In the genomic region with DNA sequence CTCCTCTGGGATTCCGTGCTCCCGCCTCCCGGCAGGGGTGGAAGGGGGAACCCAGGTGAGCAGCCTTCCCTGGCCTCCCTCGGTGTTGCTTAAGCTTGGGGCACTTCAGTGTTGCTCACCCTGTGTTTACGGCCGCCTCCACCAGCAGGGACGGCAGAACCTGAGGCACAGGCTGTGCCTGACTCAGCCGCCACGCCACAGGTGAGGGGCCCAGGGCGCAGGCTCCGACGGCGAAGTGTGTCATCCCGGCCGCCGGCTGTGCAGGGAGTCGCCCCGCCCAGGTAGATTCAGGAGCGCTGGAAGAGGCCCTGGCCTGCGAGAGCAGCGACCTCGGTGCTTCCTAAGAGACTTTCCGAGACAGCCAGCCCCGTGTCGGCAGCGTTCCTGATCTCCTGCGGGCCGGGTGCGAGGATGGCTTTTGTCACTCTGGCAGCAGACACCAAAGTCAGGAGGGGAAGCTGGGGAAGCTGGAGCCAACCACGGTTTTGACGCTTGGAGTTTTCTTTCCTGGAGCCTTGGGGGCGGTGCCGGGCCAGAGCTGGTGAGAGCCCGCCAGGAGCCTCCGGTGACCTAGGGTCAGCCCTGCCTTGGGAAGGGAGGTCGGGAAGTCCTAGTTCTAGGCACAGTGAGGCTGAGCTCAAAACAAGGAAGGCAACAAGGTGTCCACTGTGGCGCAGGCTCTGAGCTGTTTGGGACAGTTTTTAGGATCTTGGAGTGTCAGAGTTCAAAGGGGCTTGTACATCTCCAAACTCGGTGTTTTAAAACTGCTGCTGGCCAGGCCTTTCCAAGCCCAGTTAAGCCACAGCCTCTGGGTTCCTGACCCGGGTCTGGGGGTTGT, we compare ENCODE assay signal across 1 cellular context.
TF ChIP-seq lines count a peak whose summit lies in the region.

No MANE protein-coding gene starts in this region.

TF ChIP-seq in HepG2, 621 proteins besides CTCF, POLR2A, EP300 and RAD21 (continued from another document and continues in another):
- TF ChIP-seq CBX2 (IDR thresholded peaks at IDR 0.05; ENCODE audit: low read depth, low read length) (no peak), CBX2 (CRISPR knock-in tag; IDR thresholded peaks at IDR 0.05; ENCODE audit: low read depth) (no peak), XRCC5 (optimal IDR thresholded peaks at IDR 0.05; ENCODE audit: low read length) (peak; percentile 69), NFRKB (IDR thresholded peaks at IDR 0.05) (no peak), RAD51 (IDR thresholded peaks at IDR 0.05; ENCODE audit: borderline replicate concordance) (no peak), FOSL1 (CRISPR knock-in tag; IDR thresholded peaks at IDR 0.05; ENCODE audit: borderline replicate concordance) (peak; percentile 6; the same call in 1 of the 2 replicates), REL (CRISPR knock-in tag; conservative IDR thresholded peaks at IDR 0.05) (no peak), MEIS1 (CRISPR knock-in tag; IDR thresholded peaks at IDR 0.05; ENCODE audit: borderline replicate concordance) (no peak), MAFG (CRISPR knock-in tag; IDR thresholded peaks at IDR 0.05) (no peak), KDM1A (CRISPR knock-in tag; IDR thresholded peaks at IDR 0.05) (no peak), ZNF264 (CRISPR knock-in tag; IDR thresholded peaks at IDR 0.05) (peak; percentile 65; the same call in 1 of the 2 replicates), NFKBIZ (CRISPR knock-in tag; IDR thresholded peaks at IDR 0.05) (no peak; the same call in 1 of the 2 replicates), ZNF34 (CRISPR knock-in tag; IDR thresholded peaks at IDR 0.05; ENCODE audit: borderline replicate concordance) (no peak; the same call in 1 of the 2 replicates), CBX1 (IDR thresholded peaks at IDR 0.05; ENCODE audit: low read depth) (no peak), ZBTB7B (CRISPR knock-in tag; IDR thresholded peaks at IDR 0.05) (no peak), ONECUT2 (CRISPR knock-in tag; IDR thresholded peaks at IDR 0.05) (no peak), ZNF333 (CRISPR knock-in tag; IDR thresholded peaks at IDR 0.05; ENCODE audit: borderline replicate concordance) (peak; percentile 62; the same call in 1 of the 2 replicates), TBP (CRISPR knock-in tag; IDR thresholded peaks at IDR 0.05) (no peak), ZC3H13 (CRISPR knock-in tag; IDR thresholded peaks at IDR 0.05) (no peak), RFX3 (CRISPR knock-in tag; IDR thresholded peaks at IDR 0.05) (no peak), KLF6 (CRISPR knock-in tag; IDR thresholded peaks at IDR 0.05) (0 out of 2 replicates have a peak, but pooled peaks have one; percentile 20), ZNF83 (CRISPR knock-in tag; IDR thresholded peaks at IDR 0.05; ENCODE audit: borderline replicate concordance) (no peak)
- TF ChIP-seq, protein P1, sequence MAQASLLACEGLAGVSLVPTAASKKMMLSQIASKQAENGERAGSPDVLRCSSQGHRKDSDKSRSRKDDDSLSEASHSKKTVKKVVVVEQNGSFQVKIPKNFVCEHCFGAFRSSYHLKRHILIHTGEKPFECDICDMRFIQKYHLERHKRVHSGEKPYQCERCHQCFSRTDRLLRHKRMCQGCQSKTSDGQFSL (CRISPR knock-in tag; IDR thresholded peaks at IDR 0.05) = no peak
- TF ChIP-seq, protein P2, sequence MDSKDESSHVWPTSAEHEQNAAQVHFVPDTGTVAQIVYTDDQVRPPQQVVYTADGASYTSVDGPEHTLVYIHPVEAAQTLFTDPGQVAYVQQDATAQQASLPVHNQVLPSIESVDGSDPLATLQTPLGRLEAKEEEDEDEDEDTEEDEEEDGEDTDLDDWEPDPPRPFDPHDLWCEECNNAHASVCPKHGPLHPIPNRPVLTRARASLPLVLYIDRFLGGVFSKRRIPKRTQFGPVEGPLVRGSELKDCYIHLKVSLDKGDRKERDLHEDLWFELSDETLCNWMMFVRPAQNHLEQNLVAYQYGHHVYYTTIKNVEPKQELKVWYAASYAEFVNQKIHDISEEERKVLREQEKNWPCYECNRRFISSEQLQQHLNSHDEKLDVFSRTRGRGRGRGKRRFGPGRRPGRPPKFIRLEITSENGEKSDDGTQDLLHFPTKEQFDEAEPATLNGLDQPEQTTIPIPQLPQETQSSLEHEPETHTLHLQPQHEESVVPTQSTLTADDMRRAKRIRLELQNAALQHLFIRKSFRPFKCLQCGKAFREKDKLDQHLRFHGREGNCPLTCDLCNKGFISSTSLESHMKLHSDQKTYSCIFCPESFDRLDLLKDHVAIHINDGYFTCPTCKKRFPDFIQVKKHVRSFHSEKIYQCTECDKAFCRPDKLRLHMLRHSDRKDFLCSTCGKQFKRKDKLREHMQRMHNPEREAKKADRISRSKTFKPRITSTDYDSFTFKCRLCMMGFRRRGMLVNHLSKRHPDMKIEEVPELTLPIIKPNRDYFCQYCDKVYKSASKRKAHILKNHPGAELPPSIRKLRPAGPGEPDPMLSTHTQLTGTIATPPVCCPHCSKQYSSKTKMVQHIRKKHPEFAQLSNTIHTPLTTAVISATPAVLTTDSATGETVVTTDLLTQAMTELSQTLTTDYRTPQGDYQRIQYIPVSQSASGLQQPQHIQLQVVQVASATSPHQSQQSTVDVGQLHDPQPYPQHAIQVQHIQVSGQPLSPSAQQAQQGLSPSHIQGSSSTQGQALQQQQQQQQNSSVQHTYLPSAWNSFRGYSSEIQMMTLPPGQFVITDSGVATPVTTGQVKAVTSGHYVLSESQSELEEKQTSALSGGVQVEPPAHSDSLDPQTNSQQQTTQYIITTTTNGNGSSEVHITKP (CRISPR knock-in tag; IDR thresholded peaks at IDR 0.05; ENCODE audit: low read depth) = 0 out of 2 replicates have a peak, but pooled peaks have one; percentile 28
- TF ChIP-seq, protein P3, sequence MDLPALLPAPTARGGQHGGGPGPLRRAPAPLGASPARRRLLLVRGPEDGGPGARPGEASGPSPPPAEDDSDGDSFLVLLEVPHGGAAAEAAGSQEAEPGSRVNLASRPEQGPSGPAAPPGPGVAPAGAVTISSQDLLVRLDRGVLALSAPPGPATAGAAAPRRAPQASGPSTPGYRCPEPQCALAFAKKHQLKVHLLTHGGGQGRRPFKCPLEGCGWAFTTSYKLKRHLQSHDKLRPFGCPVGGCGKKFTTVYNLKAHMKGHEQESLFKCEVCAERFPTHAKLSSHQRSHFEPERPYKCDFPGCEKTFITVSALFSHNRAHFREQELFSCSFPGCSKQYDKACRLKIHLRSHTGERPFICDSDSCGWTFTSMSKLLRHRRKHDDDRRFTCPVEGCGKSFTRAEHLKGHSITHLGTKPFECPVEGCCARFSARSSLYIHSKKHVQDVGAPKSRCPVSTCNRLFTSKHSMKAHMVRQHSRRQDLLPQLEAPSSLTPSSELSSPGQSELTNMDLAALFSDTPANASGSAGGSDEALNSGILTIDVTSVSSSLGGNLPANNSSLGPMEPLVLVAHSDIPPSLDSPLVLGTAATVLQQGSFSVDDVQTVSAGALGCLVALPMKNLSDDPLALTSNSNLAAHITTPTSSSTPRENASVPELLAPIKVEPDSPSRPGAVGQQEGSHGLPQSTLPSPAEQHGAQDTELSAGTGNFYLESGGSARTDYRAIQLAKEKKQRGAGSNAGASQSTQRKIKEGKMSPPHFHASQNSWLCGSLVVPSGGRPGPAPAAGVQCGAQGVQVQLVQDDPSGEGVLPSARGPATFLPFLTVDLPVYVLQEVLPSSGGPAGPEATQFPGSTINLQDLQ (CRISPR knock-in tag; IDR thresholded peaks at IDR 0.05) = no peak
- TF ChIP-seq, protein P4, sequence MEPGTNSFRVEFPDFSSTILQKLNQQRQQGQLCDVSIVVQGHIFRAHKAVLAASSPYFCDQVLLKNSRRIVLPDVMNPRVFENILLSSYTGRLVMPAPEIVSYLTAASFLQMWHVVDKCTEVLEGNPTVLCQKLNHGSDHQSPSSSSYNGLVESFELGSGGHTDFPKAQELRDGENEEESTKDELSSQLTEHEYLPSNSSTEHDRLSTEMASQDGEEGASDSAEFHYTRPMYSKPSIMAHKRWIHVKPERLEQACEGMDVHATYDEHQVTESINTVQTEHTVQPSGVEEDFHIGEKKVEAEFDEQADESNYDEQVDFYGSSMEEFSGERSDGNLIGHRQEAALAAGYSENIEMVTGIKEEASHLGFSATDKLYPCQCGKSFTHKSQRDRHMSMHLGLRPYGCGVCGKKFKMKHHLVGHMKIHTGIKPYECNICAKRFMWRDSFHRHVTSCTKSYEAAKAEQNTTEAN (CRISPR knock-in tag; conservative IDR thresholded peaks at IDR 0.05) = no peak
- TF ChIP-seq, protein P5, sequence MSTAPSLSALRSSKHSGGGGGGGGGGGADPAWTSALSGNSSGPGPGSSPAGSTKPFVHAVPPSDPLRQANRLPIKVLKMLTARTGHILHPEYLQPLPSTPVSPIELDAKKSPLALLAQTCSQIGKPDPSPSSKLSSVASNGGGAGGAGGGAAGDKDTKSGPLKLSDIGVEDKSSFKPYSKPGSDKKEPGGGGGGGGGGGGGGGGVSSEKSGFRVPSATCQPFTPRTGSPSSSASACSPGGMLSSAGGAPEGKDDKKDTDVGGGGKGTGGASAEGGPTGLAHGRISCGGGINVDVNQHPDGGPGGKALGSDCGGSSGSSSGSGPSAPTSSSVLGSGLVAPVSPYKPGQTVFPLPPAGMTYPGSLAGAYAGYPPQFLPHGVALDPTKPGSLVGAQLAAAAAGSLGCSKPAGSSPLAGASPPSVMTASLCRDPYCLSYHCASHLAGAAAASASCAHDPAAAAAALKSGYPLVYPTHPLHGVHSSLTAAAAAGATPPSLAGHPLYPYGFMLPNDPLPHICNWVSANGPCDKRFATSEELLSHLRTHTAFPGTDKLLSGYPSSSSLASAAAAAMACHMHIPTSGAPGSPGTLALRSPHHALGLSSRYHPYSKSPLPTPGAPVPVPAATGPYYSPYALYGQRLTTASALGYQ (CRISPR knock-in tag; IDR thresholded peaks at IDR 0.05) = peak; percentile 49; the same call in 1 of the 2 replicates
- TF ChIP-seq, protein P6, sequence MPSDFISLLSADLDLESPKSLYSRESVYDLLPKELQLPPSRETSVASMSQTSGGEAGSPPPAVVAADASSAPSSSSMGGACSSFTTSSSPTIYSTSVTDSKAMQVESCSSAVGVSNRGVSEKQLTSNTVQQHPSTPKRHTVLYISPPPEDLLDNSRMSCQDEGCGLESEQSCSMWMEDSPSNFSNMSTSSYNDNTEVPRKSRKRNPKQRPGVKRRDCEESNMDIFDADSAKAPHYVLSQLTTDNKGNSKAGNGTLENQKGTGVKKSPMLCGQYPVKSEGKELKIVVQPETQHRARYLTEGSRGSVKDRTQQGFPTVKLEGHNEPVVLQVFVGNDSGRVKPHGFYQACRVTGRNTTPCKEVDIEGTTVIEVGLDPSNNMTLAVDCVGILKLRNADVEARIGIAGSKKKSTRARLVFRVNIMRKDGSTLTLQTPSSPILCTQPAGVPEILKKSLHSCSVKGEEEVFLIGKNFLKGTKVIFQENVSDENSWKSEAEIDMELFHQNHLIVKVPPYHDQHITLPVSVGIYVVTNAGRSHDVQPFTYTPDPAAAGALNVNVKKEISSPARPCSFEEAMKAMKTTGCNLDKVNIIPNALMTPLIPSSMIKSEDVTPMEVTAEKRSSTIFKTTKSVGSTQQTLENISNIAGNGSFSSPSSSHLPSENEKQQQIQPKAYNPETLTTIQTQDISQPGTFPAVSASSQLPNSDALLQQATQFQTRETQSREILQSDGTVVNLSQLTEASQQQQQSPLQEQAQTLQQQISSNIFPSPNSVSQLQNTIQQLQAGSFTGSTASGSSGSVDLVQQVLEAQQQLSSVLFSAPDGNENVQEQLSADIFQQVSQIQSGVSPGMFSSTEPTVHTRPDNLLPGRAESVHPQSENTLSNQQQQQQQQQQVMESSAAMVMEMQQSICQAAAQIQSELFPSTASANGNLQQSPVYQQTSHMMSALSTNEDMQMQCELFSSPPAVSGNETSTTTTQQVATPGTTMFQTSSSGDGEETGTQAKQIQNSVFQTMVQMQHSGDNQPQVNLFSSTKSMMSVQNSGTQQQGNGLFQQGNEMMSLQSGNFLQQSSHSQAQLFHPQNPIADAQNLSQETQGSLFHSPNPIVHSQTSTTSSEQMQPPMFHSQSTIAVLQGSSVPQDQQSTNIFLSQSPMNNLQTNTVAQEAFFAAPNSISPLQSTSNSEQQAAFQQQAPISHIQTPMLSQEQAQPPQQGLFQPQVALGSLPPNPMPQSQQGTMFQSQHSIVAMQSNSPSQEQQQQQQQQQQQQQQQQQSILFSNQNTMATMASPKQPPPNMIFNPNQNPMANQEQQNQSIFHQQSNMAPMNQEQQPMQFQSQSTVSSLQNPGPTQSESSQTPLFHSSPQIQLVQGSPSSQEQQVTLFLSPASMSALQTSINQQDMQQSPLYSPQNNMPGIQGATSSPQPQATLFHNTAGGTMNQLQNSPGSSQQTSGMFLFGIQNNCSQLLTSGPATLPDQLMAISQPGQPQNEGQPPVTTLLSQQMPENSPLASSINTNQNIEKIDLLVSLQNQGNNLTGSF (CRISPR knock-in tag; IDR thresholded peaks at IDR 0.05) = no peak; the same call in 1 of the 2 replicates
- TF ChIP-seq, protein P7, sequence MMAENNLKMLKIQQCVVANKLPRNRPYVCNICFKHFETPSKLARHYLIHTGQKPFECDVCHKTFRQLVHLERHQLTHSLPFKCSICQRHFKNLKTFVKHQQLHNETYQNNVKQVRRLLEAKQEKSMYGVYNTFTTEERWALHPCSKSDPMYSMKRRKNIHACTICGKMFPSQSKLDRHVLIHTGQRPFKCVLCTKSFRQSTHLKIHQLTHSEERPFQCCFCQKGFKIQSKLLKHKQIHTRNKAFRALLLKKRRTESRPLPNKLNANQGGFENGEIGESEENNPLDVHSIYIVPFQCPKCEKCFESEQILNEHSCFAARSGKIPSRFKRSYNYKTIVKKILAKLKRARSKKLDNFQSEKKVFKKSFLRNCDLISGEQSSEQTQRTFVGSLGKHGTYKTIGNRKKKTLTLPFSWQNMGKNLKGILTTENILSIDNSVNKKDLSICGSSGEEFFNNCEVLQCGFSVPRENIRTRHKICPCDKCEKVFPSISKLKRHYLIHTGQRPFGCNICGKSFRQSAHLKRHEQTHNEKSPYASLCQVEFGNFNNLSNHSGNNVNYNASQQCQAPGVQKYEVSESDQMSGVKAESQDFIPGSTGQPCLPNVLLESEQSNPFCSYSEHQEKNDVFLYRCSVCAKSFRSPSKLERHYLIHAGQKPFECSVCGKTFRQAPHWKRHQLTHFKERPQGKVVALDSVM (CRISPR knock-in tag; IDR thresholded peaks at IDR 0.05) = peak; percentile 62
- TF ChIP-seq, protein P8, sequence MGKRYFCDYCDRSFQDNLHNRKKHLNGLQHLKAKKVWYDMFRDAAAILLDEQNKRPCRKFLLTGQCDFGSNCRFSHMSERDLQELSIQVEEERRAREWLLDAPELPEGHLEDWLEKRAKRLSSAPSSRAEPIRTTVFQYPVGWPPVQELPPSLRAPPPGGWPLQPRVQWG (CRISPR knock-in tag; IDR thresholded peaks at IDR 0.05; ENCODE audit: borderline replicate concordance, low read depth) = no peak
- TF ChIP-seq, protein P9, sequence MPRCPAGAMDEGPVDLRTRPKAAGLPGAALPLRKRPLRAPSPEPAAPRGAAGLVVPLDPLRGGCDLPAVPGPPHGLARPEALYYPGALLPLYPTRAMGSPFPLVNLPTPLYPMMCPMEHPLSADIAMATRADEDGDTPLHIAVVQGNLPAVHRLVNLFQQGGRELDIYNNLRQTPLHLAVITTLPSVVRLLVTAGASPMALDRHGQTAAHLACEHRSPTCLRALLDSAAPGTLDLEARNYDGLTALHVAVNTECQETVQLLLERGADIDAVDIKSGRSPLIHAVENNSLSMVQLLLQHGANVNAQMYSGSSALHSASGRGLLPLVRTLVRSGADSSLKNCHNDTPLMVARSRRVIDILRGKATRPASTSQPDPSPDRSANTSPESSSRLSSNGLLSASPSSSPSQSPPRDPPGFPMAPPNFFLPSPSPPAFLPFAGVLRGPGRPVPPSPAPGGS (CRISPR knock-in tag; IDR thresholded peaks at IDR 0.05) = peak; percentile 60
- TF ChIP-seq, protein P10, sequence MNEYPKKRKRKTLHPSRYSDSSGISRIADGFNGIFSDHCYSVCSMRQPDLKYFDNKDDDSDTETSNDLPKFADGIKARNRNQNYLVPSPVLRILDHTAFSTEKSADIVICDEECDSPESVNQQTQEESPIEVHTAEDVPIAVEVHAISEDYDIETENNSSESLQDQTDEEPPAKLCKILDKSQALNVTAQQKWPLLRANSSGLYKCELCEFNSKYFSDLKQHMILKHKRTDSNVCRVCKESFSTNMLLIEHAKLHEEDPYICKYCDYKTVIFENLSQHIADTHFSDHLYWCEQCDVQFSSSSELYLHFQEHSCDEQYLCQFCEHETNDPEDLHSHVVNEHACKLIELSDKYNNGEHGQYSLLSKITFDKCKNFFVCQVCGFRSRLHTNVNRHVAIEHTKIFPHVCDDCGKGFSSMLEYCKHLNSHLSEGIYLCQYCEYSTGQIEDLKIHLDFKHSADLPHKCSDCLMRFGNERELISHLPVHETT (CRISPR knock-in tag; conservative IDR thresholded peaks at IDR 0.05) = 0 out of 2 replicates have a peak, but pooled peaks have one; percentile 43
